Comparison of ENCODE assay signal across 18 cellular contexts in genomic region chr1:183508694-183509093, GRCh38. TPM values are rescaled to one million over a fixed set of nuclear protein-coding genes. Genes with fewer than 3 reads are reported as not detected.
DNase-seq lines count a peak whose midpoint lies in the region; ATAC-seq, FAIRE-seq and TF ChIP-seq lines count a peak whose summit lies in the region.
"Had no signal": no experiment of that assay in that cellular context is flagged by ENCODE, and none has a peak within 500 bp of the region (broad histone marks: within the 10 kb centered on the region; RNA-seq: fewer than 3 reads in every experiment).

No MANE protein-coding gene starts in this region.

- H3K9me3 ChIP-seq in Karpas-422 (ENCODE audit: low read length) (no peaks in the 10 kb centered on the region), pancreas (no peaks in the 10 kb centered on the region)
- H3K9me3 ChIP-seq: Caco-2 had no signal

- no peak for TF ChIP-seq CTCF in pancreas (IDR thresholded peaks at IDR 0.05)

- H4K20me1 ChIP-seq in Karpas-422 (ENCODE audit: insufficient read depth, low read depth, low read length) = peaks cover 2% of the 10 kb centered on the region; the same call in 1 of the 2 replicates

- H3K27me3 ChIP-seq in Karpas-422 (ENCODE audit: low read length) (no peaks in the 10 kb centered on the region), pancreas (no peaks in the 10 kb centered on the region)

- WGBS in pancreas, 2 donors = 95 to 97% methylated on average over 1 of the region's 1 CpG

- H3K4me3 ChIP-seq in Karpas-422 (ENCODE audit: low read length) (no peak overlapping the region), pancreas (no peak overlapping the region)
- H3K4me3 ChIP-seq: GM23248 had no signal

- peaks cover 99% of the 10 kb centered on the region for H3K79me2 ChIP-seq in Karpas-422 (ENCODE audit: low read length)

- H3K4me1 ChIP-seq in Karpas-422 (ENCODE audit: low read length) (peaks cover 49% of the 10 kb centered on the region), pancreas (peaks cover 4 to 11% (median 11%) of the 10 kb centered on the region in 3 donors)

- no peak overlapping the region for H2AFZ ChIP-seq in Karpas-422 (ENCODE audit: low read length)
- H2AFZ ChIP-seq: GM23248 had no signal

- no peaks in the 10 kb centered on the region for H3K9me2 ChIP-seq in Karpas-422 (replicated peaks; ENCODE audit: insufficient read depth, low read length)

- ATAC-seq in pancreas = no peak
- ATAC-seq: CD8-positive, alpha-beta T cell; HCT116 had no signal

- no peak for DNase-seq in Karpas-422
- no peak for DNase-seq in NCI-H1048 (lab: John Stamatoyannopoulos, UW)
- no peak for DNase-seq in NCI-H2227 (lab: John Stamatoyannopoulos, UW; ENCODE audit: unreplicated experiment)
- DNase-seq in pancreas = no peak
- DNase-seq: C1 segment of cervical spinal cord; Caco-2; CD4-positive, CD25-positive, alpha-beta regulatory T cell; CD8-positive, alpha-beta T cell; DMS 273 treated with DMSO at 0.1 percent for 48 hours; DMS79 treated with DMSO at 0.1 percent for 48 hours; GM23248; H9 had no signal

- H3K27ac ChIP-seq in Karpas-422 (ENCODE audit: low read length) (peak overlapping the region; percentile 10; the same call in 1 of the 2 replicates), pancreas (no peak overlapping the region)
- H3K27ac ChIP-seq: GM23248 had no signal

- FAIRE-seq in TTC549 (lab: Jason Lieb, UNC) (peak; percentile 50), islet of Langerhans (lab: Jason Lieb, UNC) (peak; percentile 9), pancreas (lab: Jason Lieb, UNC) (no peak)
- FAIRE-seq: GM12892, GM19239, H1 had no signal

- intact Hi-C loops in pancreas (cut with DNase I) = no loop called here

- no peak overlapping the region for H3K9ac ChIP-seq in Karpas-422 (ENCODE audit: low read length)
- H3K9ac ChIP-seq: GM23248 had no signal

- H3K36me3 ChIP-seq in Karpas-422 (ENCODE audit: insufficient read depth, low read length) (peaks cover 14% of the 10 kb centered on the region; the same call in 1 of the 2 replicates), pancreas (no peaks in the 10 kb centered on the region)

- H3K4me2 ChIP-seq in Karpas-422 (ENCODE audit: low read depth, low read length, poor library complexity, severe bottlenecking) = no peak overlapping the region

RNA-seq across cellular contexts. Expression of gene SMG7, which starts 36.4 kb away (rescaled TPM):
- total RNA-seq in Karpas-422 (2014; rRNA removed; shearing (Covaris generic); ENCODE audit: low replicate concordance) = 41.1 and 99.7 TPM in 2 replicates
- total RNA-seq in pancreas = 10 to 100 TPM; 21.4 to 36.5 (median 24.4) TPM
- polyA plus RNA-seq in pancreas = 10 to 100 TPM; 11.7 to 19.5 TPM
